In genomic region chr2:79715328-79715727, GRCh38 we compare ENCODE assay signal across 25 cellular contexts.
"Had no signal": no experiment of that assay in that cellular context is flagged by ENCODE, and none has a peak within 500 bp of the region (broad histone marks: within the 10 kb centered on the region; RNA-seq: fewer than 3 reads in every experiment).

No MANE protein-coding gene starts in this region.

- H3K27me3 ChIP-seq: MG63, Peyer's patch, SJCRH30 had no signal

- DNase-seq: Karpas-422, KG1, MG63, NCI-H1092, NCI-H1105 treated with DMSO at 0.1 percent for 48 hours, NCI-H1417 treated with DMSO at 0.1 percent for 48 hours, NCI-H146, NCI-H1694 treated with DMSO at 0.1 percent for 48 hours, NCI-H1930, NCI-H2081, NCI-H2171, NCI-H226, NCI-H446, NCI-H510A, NCI-H524 treated with DMSO at 0.1 percent for 48 hours, NCI-H69, NCI-H774, PC-9, Peyer's patch, SHP77 treated with DMSO at 0.1 percent for 48 hours, SJCRH30 had no signal

- ATAC-seq: Right ventricle myocardium inferior, SK-N-SH treated with all-trans-retinoic acid at 6 μM for 48 hours had no signal

- H3K27ac ChIP-seq: HL-60, PC-9, Peyer's patch, SJCRH30 had no signal

- H3K4me2 ChIP-seq: PC-9 had no signal

- H3K9me3 ChIP-seq: MG63, Peyer's patch, SJCRH30 had no signal

- H3K4me1 ChIP-seq: Peyer's patch had no signal

- FAIRE-seq: HTR-8/SVneo had no signal

- H2AFZ ChIP-seq: PC-9 had no signal

- H3K4me3 ChIP-seq: MG63, PC-9, Peyer's patch, SJCRH30 had no signal

- H3K36me3 ChIP-seq: MG63, Peyer's patch, SJCRH30 had no signal
